18 cellular contexts compared by ENCODE assay signal in genomic region chr3:43048470-43048869, GRCh38. TPM values are rescaled to one million over a fixed set of nuclear protein-coding genes. Genes with fewer than 3 reads are reported as not detected.
DNase-seq lines count a peak whose midpoint lies in the region; ATAC-seq and TF ChIP-seq lines count a peak whose summit lies in the region.
"Had no signal": no experiment of that assay in that cellular context is flagged by ENCODE, and none has a peak within 500 bp of the region (broad histone marks: within the 10 kb centered on the region; RNA-seq: fewer than 3 reads in every experiment).

No MANE protein-coding gene starts in this region.

- peaks cover 17% of the 10 kb centered on the region; the same call in 1 of the 2 replicates for H3K36me3 ChIP-seq in Karpas-422 (ENCODE audit: insufficient read depth, low read length)
- H3K36me3 ChIP-seq: BLaER1 had no signal

- TF ChIP-seq CTCF in activated CD8-positive, alpha-beta T cell treated with anti-CD3 and anti-CD28 coated beads for 36 hours (IDR thresholded peaks at IDR 0.05) = no peak

- H3K27ac Mint-ChIP-seq in activated CD8-positive, alpha-beta T cell treated with anti-CD3 and anti-CD28 coated beads, Interleukin-2, amount 10 ng/mL, durations not matched to agents 7 days and 5 days = no peak overlapping the region
- H3K27ac Mint-ChIP-seq in activated CD8-positive, alpha-beta T cell treated with anti-CD3 and anti-CD28 coated beads for 36 hours = no peak overlapping the region
- H3K27ac Mint-ChIP-seq: CD14-positive monocyte; CD4-positive, alpha-beta memory T cell; HFFc6 had no signal

- peak; percentile 1 for DNase-seq in activated CD8-positive, alpha-beta T cell treated with anti-CD3 and anti-CD28 coated beads, Interleukin-2, amount 10 ng/mL, durations not matched to agents 7 days and 5 days
- DNase-seq in activated CD8-positive, alpha-beta T cell treated with anti-CD3 and anti-CD28 coated beads for 36 hours = no peak
- DNase-seq in Karpas-422 (peak; percentile 40), islet precursor cell (peak; percentile 12), left ventricle myocardium superior (no peak), sciatic nerve (ENCODE audit: low spot score) (no peak)
- DNase-seq: 8988T; CD4-positive, alpha-beta memory T cell; DMS153; DMS79; GDM1; GOT3; H7; HFFc6 had no signal

- no peaks in the 10 kb centered on the region for H3K4me1 Mint-ChIP-seq in activated CD8-positive, alpha-beta T cell treated with anti-CD3 and anti-CD28 coated beads, Interleukin-2, amount 10 ng/mL, durations not matched to agents 7 days and 5 days (ENCODE audit: low read depth)
- no peaks in the 10 kb centered on the region for H3K4me1 Mint-ChIP-seq in activated CD8-positive, alpha-beta T cell treated with anti-CD3 and anti-CD28 coated beads for 36 hours (ENCODE audit: low read depth)
- H3K4me1 Mint-ChIP-seq: CD14-positive monocyte; CD4-positive, alpha-beta memory T cell had no signal

- no peak overlapping the region for H3K4me2 ChIP-seq in Karpas-422 (ENCODE audit: low read depth, low read length, poor library complexity, severe bottlenecking)
- H3K4me2 ChIP-seq: BLaER1 had no signal

- no peaks in the 10 kb centered on the region for H3K27me3 ChIP-seq in Karpas-422 (ENCODE audit: low read length)
- H3K27me3 ChIP-seq: BLaER1 had no signal

- H2AFZ ChIP-seq in Karpas-422 (ENCODE audit: low read length) = no peak overlapping the region

- peaks cover 2% of the 10 kb centered on the region for H3K27me3 Mint-ChIP-seq in activated CD8-positive, alpha-beta T cell treated with anti-CD3 and anti-CD28 coated beads, Interleukin-2, amount 10 ng/mL, durations not matched to agents 7 days and 5 days (ENCODE audit: low read depth)
- H3K27me3 Mint-ChIP-seq in activated CD8-positive, alpha-beta T cell treated with anti-CD3 and anti-CD28 coated beads for 36 hours = no peaks in the 10 kb centered on the region

- no peak overlapping the region for H3K4me3 Mint-ChIP-seq in activated CD8-positive, alpha-beta T cell treated with anti-CD3 and anti-CD28 coated beads, Interleukin-2, amount 10 ng/mL, durations not matched to agents 7 days and 5 days
- H3K4me3 Mint-ChIP-seq in activated CD8-positive, alpha-beta T cell treated with anti-CD3 and anti-CD28 coated beads for 36 hours = no peak overlapping the region
- H3K4me3 Mint-ChIP-seq: CD14-positive monocyte; CD4-positive, alpha-beta memory T cell; HFFc6 had no signal

- no peaks in the 10 kb centered on the region for H3K9me2 ChIP-seq in Karpas-422 (replicated peaks; ENCODE audit: insufficient read depth, low read length)

- no peaks in the 10 kb centered on the region for H3K36me3 Mint-ChIP-seq in activated CD8-positive, alpha-beta T cell treated with anti-CD3 and anti-CD28 coated beads, Interleukin-2, amount 10 ng/mL, durations not matched to agents 7 days and 5 days (ENCODE audit: low read depth)
- peaks cover 4% of the 10 kb centered on the region for H3K36me3 Mint-ChIP-seq in activated CD8-positive, alpha-beta T cell treated with anti-CD3 and anti-CD28 coated beads for 36 hours (ENCODE audit: low read depth)
- H3K36me3 Mint-ChIP-seq: CD14-positive monocyte had no signal

- ATAC-seq in activated CD8-positive, alpha-beta T cell treated with anti-CD3 and anti-CD28 coated beads, Interleukin-2, amount 10 ng/mL, durations not matched to agents 7 days and 5 days = no peak
- no peak for ATAC-seq in activated CD8-positive, alpha-beta T cell treated with anti-CD3 and anti-CD28 coated beads for 36 hours
- ATAC-seq in GM19023 (IDR thresholded peaks at IDR 0.05; ENCODE audit: unreplicated experiment) = no peak
- ATAC-seq in left ventricle myocardium superior = no peak
- no peak for ATAC-seq in sciatic nerve
- ATAC-seq: HCT116 had no signal

- H3K27ac ChIP-seq in Karpas-422 (ENCODE audit: low read length) = no peak overlapping the region
- H3K27ac ChIP-seq: BLaER1 had no signal

- CTCF ChIA-PET in activated CD8-positive, alpha-beta T cell treated with anti-CD3 and anti-CD28 coated beads, Interleukin-2, amount 10 ng/mL, durations not matched to agents 7 days and 5 days (lab: Charles Lee) = no interaction called here
- CTCF ChIA-PET in activated CD8-positive, alpha-beta T cell treated with anti-CD3 and anti-CD28 coated beads for 36 hours (lab: Charles Lee) = no interaction called here

- H3K9me3 ChIP-seq in Karpas-422 (ENCODE audit: low read length) = peaks cover 29% of the 10 kb centered on the region

- intact Hi-C loops in activated CD8-positive, alpha-beta T cell treated with anti-CD3 and anti-CD28 coated beads for 36 hours (cut with micrococcal nuclease) = no loop called here
- intact Hi-C loops in left ventricle myocardium superior (cut with micrococcal nuclease) = no loop called here
- intact Hi-C loops in sciatic nerve (cut with DNase I) = no loop called here

- H3K79me2 ChIP-seq in Karpas-422 (ENCODE audit: low read length) = no peaks in the 10 kb centered on the region

- peaks cover 3% of the 10 kb centered on the region for H3K4me1 ChIP-seq in Karpas-422 (ENCODE audit: low read length)
- H3K4me1 ChIP-seq: BLaER1 had no signal

- no peaks in the 10 kb centered on the region for H4K20me1 ChIP-seq in Karpas-422 (ENCODE audit: insufficient read depth, low read depth, low read length)
- H4K20me1 ChIP-seq: BLaER1 had no signal

- no peak overlapping the region for H3K4me3 ChIP-seq in Karpas-422 (ENCODE audit: low read length)
- H3K4me3 ChIP-seq: BLaER1 had no signal

- POLR2A ChIA-PET in activated CD8-positive, alpha-beta T cell treated with anti-CD3 and anti-CD28 coated beads, Interleukin-2, amount 10 ng/mL, durations not matched to agents 7 days and 5 days (lab: Charles Lee) = no interaction called here
- POLR2A ChIA-PET in activated CD8-positive, alpha-beta T cell treated with anti-CD3 and anti-CD28 coated beads for 36 hours (lab: Charles Lee) = no interaction called here

- H3K9ac ChIP-seq in Karpas-422 (ENCODE audit: low read length) = no peak overlapping the region
- H3K9ac ChIP-seq: BLaER1 had no signal

- H3K9me3 Mint-ChIP-seq in activated CD8-positive, alpha-beta T cell treated with anti-CD3 and anti-CD28 coated beads, Interleukin-2, amount 10 ng/mL, durations not matched to agents 7 days and 5 days (ENCODE audit: insufficient read depth) = peaks cover 11% of the 10 kb centered on the region
- peaks cover 43% of the 10 kb centered on the region for H3K9me3 Mint-ChIP-seq in activated CD8-positive, alpha-beta T cell treated with anti-CD3 and anti-CD28 coated beads for 36 hours

RNA-seq across cellular contexts. Expression of gene POMGNT2, which starts 57.4 kb away (rescaled TPM):
- total RNA-seq in activated CD8-positive, alpha-beta T cell treated with anti-CD3 and anti-CD28 coated beads, Interleukin-2, amount 10 ng/mL, durations not matched to agents 7 days and 5 days = 1 to 10 TPM; 8.7 to 9.7 TPM
- 10 to 100 TPM; 11.9 to 12.0 TPM for total RNA-seq in activated CD8-positive, alpha-beta T cell treated with anti-CD3 and anti-CD28 coated beads for 36 hours
- 59.3 and 70.7 TPM in 2 replicates for total RNA-seq in Karpas-422 (2014; rRNA removed; shearing (Covaris generic); ENCODE audit: low replicate concordance)
- total RNA-seq in left ventricle myocardium superior (20.7 TPM), sciatic nerve (15.2 TPM)

Comparison
In these comparisons a context has a peak if more than half of its experiments do, and no peak if none do; other contexts are left out.
1. DNase-seq: peak in activated CD8-positive, alpha-beta T cell treated with anti-CD3 and anti-CD28 coated beads, Interleukin-2, amount 10 ng/mL, durations not matched to agents 7 days and 5 days (single experiment), Karpas-422 (single experiment) and islet precursor cell (single experiment); none in activated CD8-positive, alpha-beta T cell treated with anti-CD3 and anti-CD28 coated beads for 36 hours (single experiment), left ventricle myocardium superior (single experiment) and sciatic nerve (single experiment).